2 cellular contexts compared by ENCODE assay signal in genomic region chr3:57958642-57959406, GRCh38.
A peak's percentile ranks its signal among the peaks of the same experiment; 100 is the strongest.
TF ChIP-seq lines count a peak whose summit lies in the region.

No MANE protein-coding gene starts in this region.

TF ChIP-seq in HepG2, 621 proteins besides CTCF, POLR2A, EP300 and RAD21 (continues in another document):
- no peak for TF ChIP-seq ATF7-NPFF (CRISPR knock-in tag; IDR thresholded peaks at IDR 0.05; ENCODE audit: low read depth)
- no peak for TF ChIP-seq IKZF1 (IDR thresholded peaks at IDR 0.05)
- no peak for TF ChIP-seq MTA1 (CRISPR knock-in tag; IDR thresholded peaks at IDR 0.05; ENCODE audit: borderline replicate concordance)
- TF ChIP-seq MTF2 (CRISPR knock-in tag; IDR thresholded peaks at IDR 0.05; ENCODE audit: borderline replicate concordance): no peak
- no peak for TF ChIP-seq ZNF44 (CRISPR knock-in tag; IDR thresholded peaks at IDR 0.05)
- TF ChIP-seq ZNF558 (CRISPR knock-in tag; IDR thresholded peaks at IDR 0.05; ENCODE audit: borderline replicate concordance): no peak
- TF ChIP-seq, protein P1, sequence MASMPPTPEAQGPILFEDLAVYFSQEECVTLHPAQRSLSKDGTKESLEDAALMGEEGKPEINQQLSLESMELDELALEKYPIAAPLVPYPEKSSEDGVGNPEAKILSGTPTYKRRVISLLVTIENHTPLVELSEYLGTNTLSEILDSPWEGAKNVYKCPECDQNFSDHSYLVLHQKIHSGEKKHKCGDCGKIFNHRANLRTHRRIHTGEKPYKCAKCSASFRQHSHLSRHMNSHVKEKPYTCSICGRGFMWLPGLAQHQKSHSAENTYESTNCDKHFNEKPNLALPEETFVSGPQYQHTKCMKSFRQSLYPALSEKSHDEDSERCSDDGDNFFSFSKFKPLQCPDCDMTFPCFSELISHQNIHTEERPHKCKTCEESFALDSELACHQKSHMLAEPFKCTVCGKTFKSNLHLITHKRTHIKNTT (CRISPR knock-in tag; IDR thresholded peaks at IDR 0.05): no peak
- TF ChIP-seq NR3C1 (CRISPR knock-in tag; IDR thresholded peaks at IDR 0.05): no peak
- TF ChIP-seq RXRB (CRISPR knock-in tag; IDR thresholded peaks at IDR 0.05; ENCODE audit: borderline replicate concordance): no peak
- TF ChIP-seq MZF1 (CRISPR knock-in tag; IDR thresholded peaks at IDR 0.05; ENCODE audit: borderline replicate concordance): no peak
- no peak for TF ChIP-seq RFX3 (CRISPR knock-in tag; IDR thresholded peaks at IDR 0.05)
- no peak for TF ChIP-seq ZNF501 (CRISPR knock-in tag; IDR thresholded peaks at IDR 0.05)
- no peak for TF ChIP-seq ZHX1 (CRISPR knock-in tag; IDR thresholded peaks at IDR 0.05; ENCODE audit: low read depth)
- TF ChIP-seq ZNF121 (CRISPR knock-in tag; IDR thresholded peaks at IDR 0.05): no peak
- no peak for TF ChIP-seq ZNF318 (CRISPR knock-in tag; IDR thresholded peaks at IDR 0.05)
- TF ChIP-seq REXO4 (CRISPR knock-in tag; IDR thresholded peaks at IDR 0.05; ENCODE audit: borderline replicate concordance): no peak
- TF ChIP-seq KAT2B (IDR thresholded peaks at IDR 0.05; ENCODE audit: borderline replicate concordance, low read depth, low read length): no peak

TF ChIP-seq in K562, 482 proteins besides CTCF, POLR2A, EP300 and RAD21 (continues in another document):
- TF ChIP-seq MGA (IDR thresholded peaks at IDR 0.05) (no peak), DMBX1 (CRISPR knock-in tag; IDR thresholded peaks at IDR 0.05; ENCODE audit: borderline replicate concordance) (no peak), HDGF (IDR thresholded peaks at IDR 0.05) (no peak), ELF2 (CRISPR knock-in tag; IDR thresholded peaks at IDR 0.05) (no peak), SRSF7 (optimal IDR thresholded peaks at IDR 0.05; ENCODE audit: low read depth, low read length) (no peak), HMG20A (CRISPR knock-in tag; conservative IDR thresholded peaks at IDR 0.05) (no peak), BMI1 (IDR thresholded peaks at IDR 0.05; ENCODE audit: low read length) (no peak), ZNF24 (IDR thresholded peaks at IDR 0.05) (no peak), TBL1XR1 (IDR thresholded peaks at IDR 0.05; ENCODE audit: low read length in 2 of 2) (no peak), DACH1 (IDR thresholded peaks at IDR 0.05; ENCODE audit: partially characterized antibody) (no peak), GTF2A2 (tag; IDR thresholded peaks at IDR 0.05) (no peak), ZNF143 (CRISPR knock-in tag; IDR thresholded peaks at IDR 0.05) (no peak), MEF2D (tag; conservative IDR thresholded peaks at IDR 0.05; ENCODE audit: low read depth) (no peak), PTTG1 (tag; IDR thresholded peaks at IDR 0.05; ENCODE audit: low read depth) (no peak), POLR2G (IDR thresholded peaks at IDR 0.05; ENCODE audit: low read depth, low read length) (no peak), ZBTB33 (CRISPR knock-in tag; IDR thresholded peaks at IDR 0.05) (no peak), ZNF263 (CRISPR knock-in tag; IDR thresholded peaks at IDR 0.05; ENCODE audit: borderline replicate concordance) (peak; percentile 58; the same call in 1 of the 2 replicates), SRSF9 (IDR thresholded peaks at IDR 0.05; ENCODE audit: borderline replicate concordance, low read depth, low read length) (no peak), GTF3C2 (IDR thresholded peaks at IDR 0.05; ENCODE audit: borderline replicate concordance, extremely low read depth, insufficient read length) (no peak), TAF15 (IDR thresholded peaks at IDR 0.05; ENCODE audit: low read depth, low read length) (no peak)
- TF ChIP-seq, protein P2, sequence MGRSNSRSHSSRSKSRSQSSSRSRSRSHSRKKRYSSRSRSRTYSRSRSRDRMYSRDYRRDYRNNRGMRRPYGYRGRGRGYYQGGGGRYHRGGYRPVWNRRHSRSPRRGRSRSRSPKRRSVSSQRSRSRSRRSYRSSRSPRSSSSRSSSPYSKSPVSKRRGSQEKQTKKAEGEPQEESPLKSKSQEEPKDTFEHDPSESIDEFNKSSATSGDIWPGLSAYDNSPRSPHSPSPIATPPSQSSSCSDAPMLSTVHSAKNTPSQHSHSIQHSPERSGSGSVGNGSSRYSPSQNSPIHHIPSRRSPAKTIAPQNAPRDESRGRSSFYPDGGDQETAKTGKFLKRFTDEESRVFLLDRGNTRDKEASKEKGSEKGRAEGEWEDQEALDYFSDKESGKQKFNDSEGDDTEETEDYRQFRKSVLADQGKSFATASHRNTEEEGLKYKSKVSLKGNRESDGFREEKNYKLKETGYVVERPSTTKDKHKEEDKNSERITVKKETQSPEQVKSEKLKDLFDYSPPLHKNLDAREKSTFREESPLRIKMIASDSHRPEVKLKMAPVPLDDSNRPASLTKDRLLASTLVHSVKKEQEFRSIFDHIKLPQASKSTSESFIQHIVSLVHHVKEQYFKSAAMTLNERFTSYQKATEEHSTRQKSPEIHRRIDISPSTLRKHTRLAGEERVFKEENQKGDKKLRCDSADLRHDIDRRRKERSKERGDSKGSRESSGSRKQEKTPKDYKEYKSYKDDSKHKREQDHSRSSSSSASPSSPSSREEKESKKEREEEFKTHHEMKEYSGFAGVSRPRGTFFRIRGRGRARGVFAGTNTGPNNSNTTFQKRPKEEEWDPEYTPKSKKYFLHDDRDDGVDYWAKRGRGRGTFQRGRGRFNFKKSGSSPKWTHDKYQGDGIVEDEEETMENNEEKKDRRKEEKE (IDR thresholded peaks at IDR 0.05; ENCODE audit: borderline replicate concordance in 1 of 2, control insufficient read depth in 1 of 2, low read depth in 2 of 2, low read length in 1 of 2): no peak
- TF ChIP-seq, protein P3, sequence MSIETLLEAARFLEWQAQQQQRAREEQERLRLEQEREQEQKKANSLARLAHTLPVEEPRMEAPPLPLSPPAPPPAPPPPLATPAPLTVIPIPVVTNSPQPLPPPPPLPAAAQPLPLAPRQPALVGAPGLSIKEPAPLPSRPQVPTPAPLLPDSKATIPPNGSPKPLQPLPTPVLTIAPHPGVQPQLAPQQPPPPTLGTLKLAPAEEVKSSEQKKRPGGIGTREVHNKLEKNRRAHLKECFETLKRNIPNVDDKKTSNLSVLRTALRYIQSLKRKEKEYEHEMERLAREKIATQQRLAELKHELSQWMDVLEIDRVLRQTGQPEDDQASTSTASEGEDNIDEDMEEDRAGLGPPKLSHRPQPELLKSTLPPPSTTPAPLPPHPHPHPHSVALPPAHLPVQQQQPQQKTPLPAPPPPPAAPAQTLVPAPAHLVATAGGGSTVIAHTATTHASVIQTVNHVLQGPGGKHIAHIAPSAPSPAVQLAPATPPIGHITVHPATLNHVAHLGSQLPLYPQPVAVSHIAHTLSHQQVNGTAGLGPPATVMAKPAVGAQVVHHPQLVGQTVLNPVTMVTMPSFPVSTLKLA (conservative IDR thresholded peaks at IDR 0.05): no peak
- TF ChIP-seq, protein P4, sequence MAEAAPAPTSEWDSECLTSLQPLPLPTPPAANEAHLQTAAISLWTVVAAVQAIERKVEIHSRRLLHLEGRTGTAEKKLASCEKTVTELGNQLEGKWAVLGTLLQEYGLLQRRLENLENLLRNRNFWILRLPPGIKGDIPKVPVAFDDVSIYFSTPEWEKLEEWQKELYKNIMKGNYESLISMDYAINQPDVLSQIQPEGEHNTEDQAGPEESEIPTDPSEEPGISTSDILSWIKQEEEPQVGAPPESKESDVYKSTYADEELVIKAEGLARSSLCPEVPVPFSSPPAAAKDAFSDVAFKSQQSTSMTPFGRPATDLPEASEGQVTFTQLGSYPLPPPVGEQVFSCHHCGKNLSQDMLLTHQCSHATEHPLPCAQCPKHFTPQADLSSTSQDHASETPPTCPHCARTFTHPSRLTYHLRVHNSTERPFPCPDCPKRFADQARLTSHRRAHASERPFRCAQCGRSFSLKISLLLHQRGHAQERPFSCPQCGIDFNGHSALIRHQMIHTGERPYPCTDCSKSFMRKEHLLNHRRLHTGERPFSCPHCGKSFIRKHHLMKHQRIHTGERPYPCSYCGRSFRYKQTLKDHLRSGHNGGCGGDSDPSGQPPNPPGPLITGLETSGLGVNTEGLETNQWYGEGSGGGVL (CRISPR knock-in tag; IDR thresholded peaks at IDR 0.05): no peak
